Comparison of ENCODE assay signal across 2 cellular contexts in the genomic region with DNA sequence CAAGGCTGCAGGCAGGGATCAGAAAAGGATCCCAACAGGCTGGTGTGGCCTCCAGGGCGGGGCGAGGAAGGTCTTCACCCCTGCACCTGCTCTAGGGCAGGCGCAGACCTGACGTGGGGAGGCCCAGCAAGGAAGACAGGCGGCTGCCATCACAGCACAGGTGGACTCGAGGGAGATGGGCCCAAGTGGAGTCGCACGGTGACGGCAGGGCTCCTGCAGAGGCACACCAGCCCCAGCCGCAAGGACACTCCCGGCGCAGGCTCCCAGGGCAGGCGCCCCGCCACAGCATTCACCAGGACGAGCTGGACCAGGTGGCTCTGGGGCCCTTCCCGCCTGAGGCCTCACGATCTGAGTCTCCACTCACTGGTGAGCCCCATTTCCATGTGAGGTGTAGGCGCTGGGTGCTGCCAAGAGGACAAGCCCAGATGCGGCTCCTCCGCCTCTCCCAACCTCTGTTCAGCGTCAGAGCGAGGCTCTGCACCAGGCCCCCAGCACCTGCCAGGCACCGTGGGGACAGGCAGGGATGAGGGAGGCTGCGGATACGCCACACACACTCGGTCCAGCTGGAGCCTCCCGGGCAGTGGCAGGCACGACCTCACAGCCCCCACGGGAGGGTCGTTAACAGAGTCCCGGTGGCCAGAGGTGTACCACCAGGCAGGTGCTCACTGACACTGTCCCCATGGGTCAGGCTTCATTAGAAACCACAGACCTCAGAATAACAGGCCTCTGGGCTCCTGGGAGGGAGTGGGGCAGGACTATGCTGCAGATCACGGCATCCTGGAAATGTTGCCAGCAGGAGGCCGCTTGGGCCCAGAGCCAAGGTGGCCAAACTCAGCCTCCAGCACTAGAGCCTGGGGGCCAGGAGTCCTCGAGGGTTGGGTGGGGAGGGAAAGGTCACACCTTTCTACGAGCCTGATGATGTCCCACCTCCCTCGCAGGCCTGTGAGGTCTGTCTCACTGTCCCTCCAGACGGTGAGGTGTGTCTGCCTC.
TF ChIP-seq lines count a peak whose summit lies in the region.

No MANE protein-coding gene starts in this region.

TF ChIP-seq in IMR-90, 13 proteins besides CTCF, POLR2A, EP300 and RAD21:
- no peak for TF ChIP-seq MAZ (IDR thresholded peaks at IDR 0.05; ENCODE audit: borderline replicate concordance, low read depth, low read length)
- no peak for TF ChIP-seq RCOR1 (IDR thresholded peaks at IDR 0.05; ENCODE audit: insufficient replicate concordance, low read length)
- no peak for TF ChIP-seq RFX5 (IDR thresholded peaks at IDR 0.05; ENCODE audit: low read depth, low read length)
- TF ChIP-seq MAFK (IDR thresholded peaks at IDR 0.05; ENCODE audit: low read depth, low read length), result no peak
- TF ChIP-seq CHD1 (IDR thresholded peaks at IDR 0.05; ENCODE audit: low read depth, low read length), result no peak
- TF ChIP-seq, protein P1, sequence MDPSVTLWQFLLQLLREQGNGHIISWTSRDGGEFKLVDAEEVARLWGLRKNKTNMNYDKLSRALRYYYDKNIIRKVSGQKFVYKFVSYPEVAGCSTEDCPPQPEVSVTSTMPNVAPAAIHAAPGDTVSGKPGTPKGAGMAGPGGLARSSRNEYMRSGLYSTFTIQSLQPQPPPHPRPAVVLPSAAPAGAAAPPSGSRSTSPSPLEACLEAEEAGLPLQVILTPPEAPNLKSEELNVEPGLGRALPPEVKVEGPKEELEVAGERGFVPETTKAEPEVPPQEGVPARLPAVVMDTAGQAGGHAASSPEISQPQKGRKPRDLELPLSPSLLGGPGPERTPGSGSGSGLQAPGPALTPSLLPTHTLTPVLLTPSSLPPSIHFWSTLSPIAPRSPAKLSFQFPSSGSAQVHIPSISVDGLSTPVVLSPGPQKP (IDR thresholded peaks at IDR 0.05; ENCODE audit: borderline replicate concordance, low read depth, low read length), result no peak
- TF ChIP-seq BHLHE40 (IDR thresholded peaks at IDR 0.05; ENCODE audit: low read depth, low read length), result no peak
- TF ChIP-seq, protein P2, sequence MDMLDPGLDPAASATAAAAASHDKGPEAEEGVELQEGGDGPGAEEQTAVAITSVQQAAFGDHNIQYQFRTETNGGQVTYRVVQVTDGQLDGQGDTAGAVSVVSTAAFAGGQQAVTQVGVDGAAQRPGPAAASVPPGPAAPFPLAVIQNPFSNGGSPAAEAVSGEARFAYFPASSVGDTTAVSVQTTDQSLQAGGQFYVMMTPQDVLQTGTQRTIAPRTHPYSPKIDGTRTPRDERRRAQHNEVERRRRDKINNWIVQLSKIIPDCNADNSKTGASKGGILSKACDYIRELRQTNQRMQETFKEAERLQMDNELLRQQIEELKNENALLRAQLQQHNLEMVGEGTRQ (IDR thresholded peaks at IDR 0.05; ENCODE audit: low read depth, low read length), result no peak
- TF ChIP-seq MXI1 (IDR thresholded peaks at IDR 0.05; ENCODE audit: borderline replicate concordance, low read depth, low read length), result no peak
- TF ChIP-seq FOS (IDR thresholded peaks at IDR 0.05; ENCODE audit: low read depth, low read length), result no peak
- no peak for TF ChIP-seq CEBPB (IDR thresholded peaks at IDR 0.05; ENCODE audit: low read depth, low read length)
- TF ChIP-seq NFE2L2 (IDR thresholded peaks at IDR 0.05; ENCODE audit: low read depth, low read length), result no peak
- TF ChIP-seq SMC3 (IDR thresholded peaks at IDR 0.05; ENCODE audit: low read depth, low read length), result no peak
TF ChIP-seq in IMR-90: peak in this region for 0.

TF ChIP-seq in K562, 482 proteins besides CTCF, POLR2A, EP300 and RAD21:
- TF ChIP-seq ZNF354B (CRISPR knock-in tag; IDR thresholded peaks at IDR 0.05) (no peak), POLR2G (IDR thresholded peaks at IDR 0.05; ENCODE audit: low read depth, low read length) (peak; percentile 37; the same call in 1 of the 2 replicates)
